29 cellular contexts compared by ENCODE assay signal in the genomic region with DNA sequence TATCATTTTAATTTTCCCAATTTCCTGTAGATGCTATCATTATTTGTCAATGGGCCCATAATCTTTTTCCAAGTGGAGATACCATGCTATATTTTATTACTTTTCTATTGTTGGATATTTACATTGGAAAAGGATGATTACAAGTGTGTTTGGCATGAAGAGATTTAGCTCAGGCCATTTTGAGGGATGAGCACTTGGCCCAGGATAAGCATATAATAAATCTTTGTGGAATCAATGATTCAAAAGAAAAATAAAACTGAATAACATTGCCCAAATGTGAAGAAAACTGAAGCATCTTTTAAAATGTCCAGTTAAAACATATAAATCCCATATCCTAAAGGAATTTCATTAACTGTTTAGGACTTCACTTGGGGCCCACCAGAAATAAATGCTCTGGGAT.
"Had no signal": no experiment of that assay in that cellular context is flagged by ENCODE, and none has a peak within 500 bp of the region (broad histone marks: within the 10 kb centered on the region; RNA-seq: fewer than 3 reads in every experiment).

No MANE protein-coding gene starts in this region.

- H2AFZ ChIP-seq: hepatocyte, neural progenitor cell had no signal

- DNase-seq: colonic mucosa; effector CD8-positive, alpha-beta T cell; endodermal cell; gastrocnemius medialis; heart left ventricle; kidney; mucosa of descending colon; naive B cell; ovary; posterior cingulate gyrus; psoas muscle; right cardiac atrium; stimulated activated CD4-positive, alpha-beta T cell treated with anti-CD3 and anti-CD28 coated beads, Interleukin-12 subunit alpha, Interleukin-12 subunit beta, amount 100 ng/mL, for 4 hours; stimulated activated CD4-positive, alpha-beta T cell treated with anti-CD3 and anti-CD28 coated beads, Interleukin-1b, Interleukin-23, amount 100 ng/mL, for 48 hours; stimulated activated CD4-positive, alpha-beta T cell treated with anti-CD3 and anti-CD28 coated beads, Interleukin-4, amount 100 ng/mL, for 1 hour; stimulated activated CD8-positive, alpha-beta memory T cell treated with anti-CD3 and anti-CD28 coated beads, Interleukin-4, amount 100 ng/mL, for 48 hours; stimulated activated naive CD4-positive, alpha-beta T cell; stimulated activated naive CD8-positive, alpha-beta T cell treated with anti-CD3 and anti-CD28 coated beads, Interleukin-15, amount 100 ng/mL, for 72 hours; thyroid gland; trophoblast cell had no signal

- H3K9me3 ChIP-seq: colonic mucosa, gastrocnemius medialis, mucosa of descending colon, psoas muscle, thyroid gland, vagina had no signal

- H3K27me3 ChIP-seq: colonic mucosa, gastrocnemius medialis, heart left ventricle, hepatocyte, neural progenitor cell, ovary, thyroid gland, vagina had no signal

- H3K79me2 ChIP-seq: hepatocyte had no signal

- H3K27ac ChIP-seq: colonic mucosa, epithelial cell of prostate, gastrocnemius medialis, heart left ventricle, hepatocyte, neural progenitor cell, ovary, psoas muscle, thyroid gland, vagina had no signal

- H3K4me3 ChIP-seq: colonic mucosa, gastrocnemius medialis, heart left ventricle, hepatocyte, lung, mucosa of descending colon, neural progenitor cell, ovary, psoas muscle, smooth muscle cell, thyroid gland, vagina had no signal

- H3K36me3 ChIP-seq: colonic mucosa, gastrocnemius medialis, neural progenitor cell, ovary, thyroid gland had no signal

- H3K9ac ChIP-seq: neural progenitor cell had no signal

- ATAC-seq: esophagus mucosa; gastrocnemius medialis; heart left ventricle; left lobe of liver; mucosa of descending colon; natural killer cell treated with Interleukin-12 subunit alpha and Interleukin-12 subunit beta and Interleukin-15 and Interleukin-18, amount 100 ng/mL, for 72 hours; psoas muscle; right cardiac atrium; stimulated activated naive CD8-positive, alpha-beta T cell treated with anti-CD3 and anti-CD28 coated beads, Interleukin-15, amount 100 ng/mL, for 72 hours had no signal

- H3K4me1 ChIP-seq: colonic mucosa, gastrocnemius medialis, psoas muscle, thyroid gland had no signal

- H3K4me2 ChIP-seq: hepatocyte, neural progenitor cell, smooth muscle cell had no signal
